ENCODE assay signal across 8 cellular contexts in genomic region chr11:63920126-63920869, GRCh38. TPM values are rescaled to one million over a fixed set of nuclear protein-coding genes. Genes with fewer than 3 reads are reported as not detected.
DNase-seq lines count a peak whose midpoint lies in the region; ATAC-seq, FAIRE-seq and TF ChIP-seq lines count a peak whose summit lies in the region.

No MANE protein-coding gene starts in this region.

- POLR2A ChIA-PET in HepG2 (lab: Yijun Ruan, JAX) = interaction anchor here (0.8 to 2.0 kb wide), 12 partner anchors 11 to 154 kb away, joined by 3 to 15 read pairs (median 6); partner anchors contain the start of genes COX8A and MARK2
- POLR2A ChIA-PET in activated CD4-positive, alpha-beta T cell treated with anti-CD3 and anti-CD28 coated beads for 36 hours (lab: Charles Lee) = no interaction called here

- H3K36me3 Mint-ChIP-seq in activated CD4-positive, alpha-beta T cell treated with anti-CD3 and anti-CD28 coated beads for 36 hours (ENCODE audit: low read depth) = no peaks in the 10 kb centered on the region

- TF ChIP-seq EP300 in HepG2 (IDR thresholded peaks at IDR 0.05; ENCODE audit: low read depth in 2 of 2, low read length in 2 of 2) = 0 out of 4 replicates have a peak, but pooled peaks of 1 of the 2 experiments have one; percentile 5
- TF ChIP-seq EP300 in HepG2 (CRISPR knock-in tag; IDR thresholded peaks at IDR 0.05; ENCODE audit: borderline replicate concordance) = no peak
- no peak for TF ChIP-seq EP300 in stomach (IDR thresholded peaks at IDR 0.05)

- peak; percentile 60 for DNase-seq in HepG2 (ENCODE audit: low spot score)
- peak; percentile 87 for DNase-seq in stomach
- DNase-seq in GF-D8 (lab: John Stamatoyannopoulos, UW) = no peak
- no peak for DNase-seq in omental fat pad (ENCODE audit: low spot score)
- no peak for DNase-seq in HuH-7.5 (ENCODE audit: low spot score)
- DNase-seq in activated CD4-positive, alpha-beta T cell treated with anti-CD3 and anti-CD28 coated beads for 36 hours = no peak

- peak overlapping the region; percentile 89 for H3K9ac ChIP-seq in HUES64 (ENCODE audit: low read depth, low read length)
- peak overlapping the region; percentile 72 for H3K9ac ChIP-seq in HepG2 (ENCODE audit: insufficient read depth, low read depth, low read length)

- H3K4me1 ChIP-seq in HUES64 (ENCODE audit: insufficient read depth, low read length) = peaks cover 14% of the 10 kb centered on the region; the same call in 1 of the 2 replicates
- peaks cover 35% of the 10 kb centered on the region for H3K4me1 ChIP-seq in ectodermal cell (ENCODE audit: control insufficient read depth, insufficient read depth, low read length)
- peaks cover 48% of the 10 kb centered on the region for H3K4me1 ChIP-seq in HepG2 (ENCODE audit: insufficient read depth, low read length)
- peaks cover 51 to 56% (median 54%) of the 10 kb centered on the region in 4 donors for H3K4me1 ChIP-seq in stomach

- no peaks in the 10 kb centered on the region for H3K27me3 ChIP-seq in HUES64 (ENCODE audit: insufficient read depth, low read length)
- no peaks in the 10 kb centered on the region for H3K27me3 ChIP-seq in ectodermal cell (ENCODE audit: control insufficient read depth, insufficient read depth, low read length, poor library complexity, severe bottlenecking)
- peaks cover 0 to 4% of the 10 kb centered on the region in 2 experiments; a peak in 2 of 5 replicates for H3K27me3 ChIP-seq in HepG2 (ENCODE audit: control insufficient read depth in 1 of 2, insufficient read depth in 2 of 2, low read length in 2 of 2)
- peaks cover 0 to 27% (median 0%) of the 10 kb centered on the region in 3 donors for H3K27me3 ChIP-seq in stomach

- CTCF ChIA-PET in HepG2 (lab: Yijun Ruan, JAX; ENCODE audit: low intra/inter-chr PET ratio, low total read pairs) = interaction anchor here (0.5 to 1.3 kb wide), 2 partner anchors 83 to 92 kb away, joined by 3 to 9 read pairs; no protein-coding TSS in a partner anchor
- CTCF ChIA-PET in activated CD4-positive, alpha-beta T cell treated with anti-CD3 and anti-CD28 coated beads for 36 hours (lab: Charles Lee) = interaction anchor here (0.6 to 2.2 kb wide), 6 partner anchors 16 to 126 kb away, joined by 3 to 7 read pairs (median 4); partner anchors contain the start of gene MARK2

- in situ Hi-C loops in HepG2 (cut with HindIII; ENCODE audit: extremely low pct_ligation_motif_present, low pct_unique_long_range_greater_than_20kb) = no loop called here

- no peak overlapping the region for H3K4me3 Mint-ChIP-seq in activated CD4-positive, alpha-beta T cell treated with anti-CD3 and anti-CD28 coated beads for 36 hours

- no peak overlapping the region for H3K27ac Mint-ChIP-seq in activated CD4-positive, alpha-beta T cell treated with anti-CD3 and anti-CD28 coated beads for 36 hours

- H3K27me3 Mint-ChIP-seq in activated CD4-positive, alpha-beta T cell treated with anti-CD3 and anti-CD28 coated beads for 36 hours = no peaks in the 10 kb centered on the region

- BruUV-seq in HepG2 (replicated peaks; lab: Mats Ljungman, UMichigan) = no TSS peak

- peak overlapping the region; percentile 70 for H3K4me3 ChIP-seq in HUES64 (ENCODE audit: low read length)
- peak overlapping the region; percentile 97 for H3K4me3 ChIP-seq in ectodermal cell (ENCODE audit: insufficient read depth, low read depth, low read length)
- H3K4me3 ChIP-seq in HepG2 (replicated peaks in 1 of 3; ENCODE audit: insufficient read depth in 1 of 3, low read depth in 2 of 3, low read length in 3 of 3) = peak overlapping the region; percentile 59 to 84 (median 76)
- peak overlapping the region in 2 of 4 donors; percentile 36 to 56 for H3K4me3 ChIP-seq in stomach

- ATAC-seq in HepG2 = peak; percentile 69
- ATAC-seq in omental fat pad (ENCODE audit: low FRiP score) = no peak
- no peak for ATAC-seq in activated CD4-positive, alpha-beta T cell treated with anti-CD3 and anti-CD28 coated beads for 36 hours

- no peak; a peak in 2 of 4 replicates for TF ChIP-seq POLR2A in HepG2 (IDR thresholded peaks at IDR 0.05; ENCODE audit: insufficient read depth in 1 of 2, low read depth in 2 of 2, low read length in 2 of 2)
- no peak for TF ChIP-seq POLR2A in stomach (IDR thresholded peaks at IDR 0.05)

- H3K27ac ChIP-seq in HUES64 (ENCODE audit: low read depth, low read length) (peak overlapping the region; percentile 100), ectodermal cell (ENCODE audit: insufficient read depth, low read depth, low read length, poor library complexity, severe bottlenecking) (peak overlapping the region; percentile 99), HepG2 (ENCODE audit: extremely low read length, insufficient read depth, low read length) (peak overlapping the region; percentile 82), stomach (peak overlapping the region; percentile 74 to 85 (median 81))

- H3K4me1 Mint-ChIP-seq in activated CD4-positive, alpha-beta T cell treated with anti-CD3 and anti-CD28 coated beads for 36 hours = peaks cover 11% of the 10 kb centered on the region

- H3K36me3 ChIP-seq in HUES64 (ENCODE audit: insufficient read depth, low read length) = no peaks in the 10 kb centered on the region
- no peaks in the 10 kb centered on the region for H3K36me3 ChIP-seq in ectodermal cell (ENCODE audit: control insufficient read depth, insufficient read depth, low read length)
- no peaks in the 10 kb centered on the region for H3K36me3 ChIP-seq in HepG2 (replicated peaks in 1 of 2; ENCODE audit: control insufficient read depth in 1 of 2, insufficient read depth in 2 of 2, low read length in 2 of 2)
- no peaks in the 10 kb centered on the region for H3K36me3 ChIP-seq in stomach

- no peak for TF ChIP-seq RAD21 in HepG2 (CRISPR knock-in tag; IDR thresholded peaks at IDR 0.05)

- intact Hi-C loops in HepG2 (cut with micrococcal nuclease; ENCODE audit: unreplicated experiment) (no loop called here), stomach (cut with DNase I; ENCODE audit: low total_unique reads) (no loop called here)
- intact Hi-C loops in activated CD4-positive, alpha-beta T cell treated with anti-CD3 and anti-CD28 coated beads for 36 hours (cut with DNase I, micrococcal nuclease) = no loop called here

- H4K20me1 ChIP-seq in HepG2 (ENCODE audit: insufficient read depth, low read length) = no peaks in the 10 kb centered on the region

- peak overlapping the region; percentile 74 for H3K4me2 ChIP-seq in HepG2 (ENCODE audit: low read depth, low read length)

- no peak overlapping the region for H2AFZ ChIP-seq in HepG2 (ENCODE audit: low read length)

- 14% methylated on average over 21 of the region's 21 CpGs for WGBS in HUES64
- WGBS in ectodermal cell, 2 experiments = 13 to 14% methylated on average over 21 of the region's 21 CpGs
- 3% methylated on average over 13 of the region's 21 CpGs for WGBS in HepG2 (ENCODE audit: low lambda C conversion rate)
- 22 to 33% (median 25%) methylated on average over 15 to 21 of the region's 21 CpGs for WGBS in stomach, 5 donors

- TF ChIP-seq CTCF in HepG2 (CRISPR knock-in tag; IDR thresholded peaks at IDR 0.05) = no peak; the same call in 1 of the 2 replicates
- TF ChIP-seq CTCF in stomach (IDR thresholded peaks at IDR 0.05) = no peak
- TF ChIP-seq CTCF in omental fat pad (IDR thresholded peaks at IDR 0.05) = no peak

- H3K9me3 ChIP-seq in HUES64 (ENCODE audit: insufficient read depth, low read depth, low read length) (no peaks in the 10 kb centered on the region), ectodermal cell (ENCODE audit: control insufficient read depth, low read length) (no peaks in the 10 kb centered on the region), HepG2 (ENCODE audit: low read length) (no peaks in the 10 kb centered on the region), stomach (no peaks in the 10 kb centered on the region)

- H3K79me2 ChIP-seq in HepG2 (ENCODE audit: insufficient read depth, low read length) = no peaks in the 10 kb centered on the region

- FAIRE-seq in HepG2 (lab: Jason Lieb, UNC) = peak; percentile 89

- H3K9me3 Mint-ChIP-seq in activated CD4-positive, alpha-beta T cell treated with anti-CD3 and anti-CD28 coated beads for 36 hours (ENCODE audit: low read depth) = no peaks in the 10 kb centered on the region

RNA-seq across cellular contexts. Expression of gene RCOR2, which starts 3.3 kb away (rescaled TPM):
- polyA plus RNA-seq in HUES64 (2013, experiment 1 of 2) = 55.5 TPM
- 56.6 TPM for polyA plus RNA-seq in HUES64 (2013, experiment 2 of 2)
- 109 TPM for polyA plus RNA-seq in ectodermal cell (2013, experiment 1 of 4)
- 133 TPM for polyA plus RNA-seq in ectodermal cell (2013, experiment 2 of 4)
- 98.7 TPM for polyA plus RNA-seq in ectodermal cell (2013, experiment 3 of 4)
- 113 TPM for polyA plus RNA-seq in ectodermal cell (2013, experiment 4 of 4)
- total RNA-seq in HepG2 (2016; rRNA removed; fragmentation: Illumina TruSeq; extraction: Trizol) (6.9 and 8.5 TPM in 2 replicates), stomach (1 to 10 TPM in 1 of 5 donors, under 1 TPM in 1, not detected in 3; 0.58 to 1.1 TPM), omental fat pad (under 1 TPM in 1 of 4 donors, not detected in 3; 0.32 TPM)
- 4.0 and 4.8 TPM in 2 replicates for total RNA-seq in HepG2 (2016; cell fraction: cytosol; rRNA removed; fragmentation: Illumina TruSeq; extraction: Trizol; ENCODE audit: low read depth)
- 5.2 and 8.3 TPM in 2 replicates for total RNA-seq in HepG2 (2016; cell fraction: insoluble cytoplasmic fraction; rRNA removed; fragmentation: Illumina TruSeq; extraction: Trizol)
- 9.3 and 10.4 TPM in 2 replicates for total RNA-seq in HepG2 (2016; cell fraction: membrane; rRNA removed; fragmentation: Illumina TruSeq; extraction: Trizol)
- total RNA-seq in HepG2 (2016; cell fraction: nucleus; rRNA removed; fragmentation: Illumina TruSeq; extraction: Trizol) = 4.9 and 5.7 TPM in 2 replicates
- polyA plus RNA-seq in HepG2 (2011; rRNA removed) (8.3 and 9.1 TPM in 2 replicates), stomach (1 to 10 TPM in 1 of 3 donors, under 1 TPM in 2; 0.35 to 1.6 (median 0.92) TPM)
- polyA plus RNA-seq in HepG2 (2011; cell fraction: cytosol; rRNA removed) = 6.2 and 8.1 TPM in 2 replicates
- polyA plus RNA-seq in HepG2 (2011; cell fraction: nucleus; rRNA removed) = 12.4 and 14.3 TPM in 2 replicates
- 4.5 and 6.4 TPM in 2 replicates for polyA plus RNA-seq in HepG2 (2012)
- 5.0 and 5.5 TPM in 2 replicates for polyA plus RNA-seq in HepG2 (2016; cell fraction: cytosol; fragmentation: Illumina TruSeq; extraction: Trizol; ENCODE audit: low read depth)
- 8.9 and 9.7 TPM in 2 replicates for polyA plus RNA-seq in HepG2 (2016; cell fraction: insoluble cytoplasmic fraction; fragmentation: Illumina TruSeq; extraction: Trizol; ENCODE audit: low read depth)
- 8.9 and 10.1 TPM in 2 replicates for polyA plus RNA-seq in HepG2 (2016; cell fraction: membrane; fragmentation: Illumina TruSeq; extraction: Trizol; ENCODE audit: low read depth)
- 16.2 and 16.9 TPM in 2 replicates for polyA plus RNA-seq in HepG2 (2016; cell fraction: nucleus; fragmentation: Illumina TruSeq; extraction: Trizol; ENCODE audit: insufficient read depth, low read depth)
- 2.5 and 13.8 TPM in 2 replicates for polyA minus RNA-seq in HepG2 (2011; rRNA and poly(A)+ RNA removed; ENCODE audit: low replicate concordance)
- 5.5 and 6.2 TPM in 2 replicates for polyA minus RNA-seq in HepG2 (2011; cell fraction: cytosol; rRNA and poly(A)+ RNA removed)
- polyA minus RNA-seq in HepG2 (2011; cell fraction: nucleus; rRNA and poly(A)+ RNA removed) = 3.2 and 3.3 TPM in 2 replicates
- total RNA-seq in activated CD4-positive, alpha-beta T cell treated with anti-CD3 and anti-CD28 coated beads for 36 hours = under 1 TPM; 0.37 TPM

RNA-seq across cellular contexts. Expression of gene NAA40, which starts 18.5 kb away (rescaled TPM):
- 28.0 TPM for polyA plus RNA-seq in HUES64 (2013, experiment 1 of 2)
- polyA plus RNA-seq in HUES64 (2013, experiment 2 of 2) = 22.5 TPM
- polyA plus RNA-seq in ectodermal cell (2013, experiment 1 of 4) = 46.4 TPM
- polyA plus RNA-seq in ectodermal cell (2013, experiment 2 of 4) = 46.5 TPM
- polyA plus RNA-seq in ectodermal cell (2013, experiment 3 of 4) = 33.9 TPM
- 39.2 TPM for polyA plus RNA-seq in ectodermal cell (2013, experiment 4 of 4)
- total RNA-seq in HepG2 (2016; rRNA removed; fragmentation: Illumina TruSeq; extraction: Trizol) (17.1 and 17.9 TPM in 2 replicates), stomach (10 to 100 TPM in 3 of 5 donors, 1 to 10 TPM in 2; 4.3 to 71.4 (median 14.9) TPM), omental fat pad (10 to 100 TPM in 2 of 4 donors, 1 to 10 TPM in 2; 5.4 to 14.5 (median 8.2) TPM)
- total RNA-seq in HepG2 (2016; cell fraction: cytosol; rRNA removed; fragmentation: Illumina TruSeq; extraction: Trizol; ENCODE audit: low read depth) = 1.8 and 2.2 TPM in 2 replicates
- total RNA-seq in HepG2 (2016; cell fraction: insoluble cytoplasmic fraction; rRNA removed; fragmentation: Illumina TruSeq; extraction: Trizol) = 15.4 and 20.1 TPM in 2 replicates
- total RNA-seq in HepG2 (2016; cell fraction: membrane; rRNA removed; fragmentation: Illumina TruSeq; extraction: Trizol) = 6.7 and 7.0 TPM in 2 replicates
- 15.0 and 17.0 TPM in 2 replicates for total RNA-seq in HepG2 (2016; cell fraction: nucleus; rRNA removed; fragmentation: Illumina TruSeq; extraction: Trizol)
- polyA plus RNA-seq in HepG2 (2011; rRNA removed) (11.1 and 14.3 TPM in 2 replicates), stomach (1 to 10 TPM; 4.9 to 8.0 (median 5.8) TPM)
- polyA plus RNA-seq in HepG2 (2011; cell fraction: cytosol; rRNA removed) = 9.0 and 9.1 TPM in 2 replicates
- polyA plus RNA-seq in HepG2 (2011; cell fraction: nucleus; rRNA removed) = 34.5 and 44.9 TPM in 2 replicates
- 8.9 TPM in 2 replicates for polyA plus RNA-seq in HepG2 (2012)
- polyA plus RNA-seq in HepG2 (2016; cell fraction: cytosol; fragmentation: Illumina TruSeq; extraction: Trizol; ENCODE audit: low read depth) = 2.0 and 2.2 TPM in 2 replicates
- polyA plus RNA-seq in HepG2 (2016; cell fraction: insoluble cytoplasmic fraction; fragmentation: Illumina TruSeq; extraction: Trizol; ENCODE audit: low read depth) = 19.2 and 20.6 TPM in 2 replicates
- polyA plus RNA-seq in HepG2 (2016; cell fraction: membrane; fragmentation: Illumina TruSeq; extraction: Trizol; ENCODE audit: low read depth) = 4.0 and 4.3 TPM in 2 replicates
- polyA plus RNA-seq in HepG2 (2016; cell fraction: nucleus; fragmentation: Illumina TruSeq; extraction: Trizol; ENCODE audit: insufficient read depth, low read depth) = 43.1 and 48.7 TPM in 2 replicates
- 10.7 and 27.3 TPM in 2 replicates for polyA minus RNA-seq in HepG2 (2011; rRNA and poly(A)+ RNA removed; ENCODE audit: low replicate concordance)
- 3.8 and 4.3 TPM in 2 replicates for polyA minus RNA-seq in HepG2 (2011; cell fraction: cytosol; rRNA and poly(A)+ RNA removed)
- 18.0 and 19.6 TPM in 2 replicates for polyA minus RNA-seq in HepG2 (2011; cell fraction: nucleus; rRNA and poly(A)+ RNA removed)
- total RNA-seq in activated CD4-positive, alpha-beta T cell treated with anti-CD3 and anti-CD28 coated beads for 36 hours = 10 to 100 TPM; 13.7 to 15.9 TPM

RNA-seq across cellular contexts. Expression of gene COX8A, which starts 54.1 kb away (rescaled TPM):
- 427 TPM for polyA plus RNA-seq in HUES64 (2013, experiment 1 of 2)
- 435 TPM for polyA plus RNA-seq in HUES64 (2013, experiment 2 of 2)
- polyA plus RNA-seq in ectodermal cell (2013, experiment 1 of 4) = 278 TPM
- polyA plus RNA-seq in ectodermal cell (2013, experiment 2 of 4) = 266 TPM
- polyA plus RNA-seq in ectodermal cell (2013, experiment 3 of 4) = 286 TPM
- polyA plus RNA-seq in ectodermal cell (2013, experiment 4 of 4) = 315 TPM
- total RNA-seq in HepG2 (2016; rRNA removed; fragmentation: Illumina TruSeq; extraction: Trizol) (393 and 406 TPM in 2 replicates), stomach (1,000 to 10,000 TPM in 1 of 5 donors, 100 to 1,000 TPM in 4; 107 to 1,004 (median 523) TPM), omental fat pad (100 to 1,000 TPM; 265 to 424 (median 362) TPM)
- total RNA-seq in HepG2 (2016; cell fraction: cytosol; rRNA removed; fragmentation: Illumina TruSeq; extraction: Trizol; ENCODE audit: low read depth) = 208 and 256 TPM in 2 replicates
- total RNA-seq in HepG2 (2016; cell fraction: insoluble cytoplasmic fraction; rRNA removed; fragmentation: Illumina TruSeq; extraction: Trizol) = 417 and 435 TPM in 2 replicates
- total RNA-seq in HepG2 (2016; cell fraction: membrane; rRNA removed; fragmentation: Illumina TruSeq; extraction: Trizol) = 247 and 301 TPM in 2 replicates
- total RNA-seq in HepG2 (2016; cell fraction: nucleus; rRNA removed; fragmentation: Illumina TruSeq; extraction: Trizol) = 164 and 188 TPM in 2 replicates
- polyA plus RNA-seq in HepG2 (2011; rRNA removed) (202 and 217 TPM in 2 replicates), stomach (1,000 to 10,000 TPM in 2 of 3 donors, 100 to 1,000 TPM in 1; 910 to 1,045 (median 1,001) TPM)
- 241 and 483 TPM in 2 replicates for polyA plus RNA-seq in HepG2 (2011; cell fraction: cytosol; rRNA removed)
- 200 and 266 TPM in 2 replicates for polyA plus RNA-seq in HepG2 (2011; cell fraction: nucleus; rRNA removed)
- polyA plus RNA-seq in HepG2 (2012) = 160 and 192 TPM in 2 replicates
- polyA plus RNA-seq in HepG2 (2016; cell fraction: cytosol; fragmentation: Illumina TruSeq; extraction: Trizol; ENCODE audit: low read depth) = 231 and 257 TPM in 2 replicates
- polyA plus RNA-seq in HepG2 (2016; cell fraction: insoluble cytoplasmic fraction; fragmentation: Illumina TruSeq; extraction: Trizol; ENCODE audit: low read depth) = 441 and 468 TPM in 2 replicates
- polyA plus RNA-seq in HepG2 (2016; cell fraction: membrane; fragmentation: Illumina TruSeq; extraction: Trizol; ENCODE audit: low read depth) = 285 and 298 TPM in 2 replicates
- polyA plus RNA-seq in HepG2 (2016; cell fraction: nucleus; fragmentation: Illumina TruSeq; extraction: Trizol; ENCODE audit: insufficient read depth, low read depth) = 310 TPM in 2 replicates
- 341 and 520 TPM in 2 replicates for polyA minus RNA-seq in HepG2 (2011; rRNA and poly(A)+ RNA removed; ENCODE audit: low replicate concordance)
- 121 and 141 TPM in 2 replicates for polyA minus RNA-seq in HepG2 (2011; cell fraction: cytosol; rRNA and poly(A)+ RNA removed)
- polyA minus RNA-seq in HepG2 (2011; cell fraction: nucleus; rRNA and poly(A)+ RNA removed) = 24.2 and 29.4 TPM in 2 replicates
- total RNA-seq in activated CD4-positive, alpha-beta T cell treated with anti-CD3 and anti-CD28 coated beads for 36 hours = 100 to 1,000 TPM; 413 to 454 TPM

Comparison
In these comparisons a context has a peak if more than half of its experiments do, and no peak if none do; other contexts are left out.
1. DNase-seq: peak in HepG2 (single experiment) and stomach (single experiment); none in GF-D8 (single experiment), omental fat pad (single experiment), HuH-7.5 (single experiment) and activated CD4-positive, alpha-beta T cell treated with anti-CD3 and anti-CD28 coated beads for 36 hours (single experiment).
2. Peak in every context shown above with its lines, with median percentiles within 50 percentile points of each other: H3K27ac ChIP-seq.